Comparison of ENCODE assay signal across 2 cellular contexts in the genomic region with DNA sequence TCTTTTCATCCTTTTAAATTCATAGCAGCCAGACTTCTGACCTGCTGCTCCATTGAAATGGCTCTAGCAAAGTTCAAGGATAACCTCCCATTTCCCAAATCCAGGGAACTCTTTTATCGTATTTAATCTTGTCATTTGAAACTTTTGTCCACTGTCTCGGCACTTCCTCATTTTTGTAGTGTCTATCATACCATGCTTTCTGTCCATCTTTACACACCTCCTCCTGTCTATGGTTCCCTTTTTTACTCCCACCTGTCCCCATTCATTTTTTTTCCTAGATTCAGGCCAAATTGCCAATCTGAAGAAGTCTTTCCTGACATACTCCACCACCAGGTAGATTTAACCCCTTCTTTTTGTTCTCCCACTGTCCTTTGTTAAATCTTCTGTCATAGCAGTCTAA.
TF ChIP-seq lines count a peak whose summit lies in the region.

No MANE protein-coding gene starts in this region.

TF ChIP-seq in GM12891, 5 proteins besides CTCF, POLR2A, EP300 and RAD21:
- TF ChIP-seq POU2F2 (IDR thresholded peaks at IDR 0.05; ENCODE audit: low read depth, low read length) (no peak), SPI1 (IDR thresholded peaks at IDR 0.05; ENCODE audit: low read depth, low read length) (peak; percentile 90), PAX5 (IDR thresholded peaks at IDR 0.05; ENCODE audit: insufficient read depth, low read length, severe bottlenecking) (no peak), POLR2AphosphoS5 (IDR thresholded peaks at IDR 0.05; ENCODE audit: low read depth, low read length) (no peak), TAF1 (IDR thresholded peaks at IDR 0.05; ENCODE audit: low read depth, low read length) (no peak)

TF ChIP-seq in K562, 482 proteins besides CTCF, POLR2A, EP300 and RAD21 (continues in another document):
- TF ChIP-seq EGR1 (conservative IDR thresholded peaks at IDR 0.05) (no peak), NFATC3 (IDR thresholded peaks at IDR 0.05) (no peak), PYGO2 (tag; IDR thresholded peaks at IDR 0.05) (no peak), PTRF (tag; IDR thresholded peaks at IDR 0.05) (no peak), L3MBTL2 (IDR thresholded peaks at IDR 0.05) (no peak), ZNF75A (CRISPR knock-in tag; IDR thresholded peaks at IDR 0.05) (no peak), SAFB2 (IDR thresholded peaks at IDR 0.05; ENCODE audit: borderline replicate concordance, low read depth, low read length, severe bottlenecking) (no peak), ZNF253 (CRISPR knock-in tag; conservative IDR thresholded peaks at IDR 0.05) (no peak), TRIM24 (IDR thresholded peaks at IDR 0.05) (no peak), CHCHD3 (CRISPR knock-in tag; IDR thresholded peaks at IDR 0.05) (no peak), ZNF354B (CRISPR knock-in tag; IDR thresholded peaks at IDR 0.05) (no peak), ZNF23 (CRISPR knock-in tag; IDR thresholded peaks at IDR 0.05) (no peak), MTA3 (IDR thresholded peaks at IDR 0.05; ENCODE audit: borderline replicate concordance) (no peak), FOXK1 (CRISPR knock-in tag; IDR thresholded peaks at IDR 0.05; ENCODE audit: borderline replicate concordance) (no peak), TEAD4 (IDR thresholded peaks at IDR 0.05; ENCODE audit: low read length) (peak; percentile 13; the same call in 1 of the 2 replicates), TEAD4 (CRISPR knock-in tag; IDR thresholded peaks at IDR 0.05; ENCODE audit: borderline replicate concordance) (no peak), ZNF584 (CRISPR knock-in tag; IDR thresholded peaks at IDR 0.05; ENCODE audit: low read depth) (no peak), KDM2B (CRISPR knock-in tag; IDR thresholded peaks at IDR 0.05) (no peak), PHB2 (IDR thresholded peaks at IDR 0.05; ENCODE audit: low read depth) (no peak)
- TF ChIP-seq, protein P1, sequence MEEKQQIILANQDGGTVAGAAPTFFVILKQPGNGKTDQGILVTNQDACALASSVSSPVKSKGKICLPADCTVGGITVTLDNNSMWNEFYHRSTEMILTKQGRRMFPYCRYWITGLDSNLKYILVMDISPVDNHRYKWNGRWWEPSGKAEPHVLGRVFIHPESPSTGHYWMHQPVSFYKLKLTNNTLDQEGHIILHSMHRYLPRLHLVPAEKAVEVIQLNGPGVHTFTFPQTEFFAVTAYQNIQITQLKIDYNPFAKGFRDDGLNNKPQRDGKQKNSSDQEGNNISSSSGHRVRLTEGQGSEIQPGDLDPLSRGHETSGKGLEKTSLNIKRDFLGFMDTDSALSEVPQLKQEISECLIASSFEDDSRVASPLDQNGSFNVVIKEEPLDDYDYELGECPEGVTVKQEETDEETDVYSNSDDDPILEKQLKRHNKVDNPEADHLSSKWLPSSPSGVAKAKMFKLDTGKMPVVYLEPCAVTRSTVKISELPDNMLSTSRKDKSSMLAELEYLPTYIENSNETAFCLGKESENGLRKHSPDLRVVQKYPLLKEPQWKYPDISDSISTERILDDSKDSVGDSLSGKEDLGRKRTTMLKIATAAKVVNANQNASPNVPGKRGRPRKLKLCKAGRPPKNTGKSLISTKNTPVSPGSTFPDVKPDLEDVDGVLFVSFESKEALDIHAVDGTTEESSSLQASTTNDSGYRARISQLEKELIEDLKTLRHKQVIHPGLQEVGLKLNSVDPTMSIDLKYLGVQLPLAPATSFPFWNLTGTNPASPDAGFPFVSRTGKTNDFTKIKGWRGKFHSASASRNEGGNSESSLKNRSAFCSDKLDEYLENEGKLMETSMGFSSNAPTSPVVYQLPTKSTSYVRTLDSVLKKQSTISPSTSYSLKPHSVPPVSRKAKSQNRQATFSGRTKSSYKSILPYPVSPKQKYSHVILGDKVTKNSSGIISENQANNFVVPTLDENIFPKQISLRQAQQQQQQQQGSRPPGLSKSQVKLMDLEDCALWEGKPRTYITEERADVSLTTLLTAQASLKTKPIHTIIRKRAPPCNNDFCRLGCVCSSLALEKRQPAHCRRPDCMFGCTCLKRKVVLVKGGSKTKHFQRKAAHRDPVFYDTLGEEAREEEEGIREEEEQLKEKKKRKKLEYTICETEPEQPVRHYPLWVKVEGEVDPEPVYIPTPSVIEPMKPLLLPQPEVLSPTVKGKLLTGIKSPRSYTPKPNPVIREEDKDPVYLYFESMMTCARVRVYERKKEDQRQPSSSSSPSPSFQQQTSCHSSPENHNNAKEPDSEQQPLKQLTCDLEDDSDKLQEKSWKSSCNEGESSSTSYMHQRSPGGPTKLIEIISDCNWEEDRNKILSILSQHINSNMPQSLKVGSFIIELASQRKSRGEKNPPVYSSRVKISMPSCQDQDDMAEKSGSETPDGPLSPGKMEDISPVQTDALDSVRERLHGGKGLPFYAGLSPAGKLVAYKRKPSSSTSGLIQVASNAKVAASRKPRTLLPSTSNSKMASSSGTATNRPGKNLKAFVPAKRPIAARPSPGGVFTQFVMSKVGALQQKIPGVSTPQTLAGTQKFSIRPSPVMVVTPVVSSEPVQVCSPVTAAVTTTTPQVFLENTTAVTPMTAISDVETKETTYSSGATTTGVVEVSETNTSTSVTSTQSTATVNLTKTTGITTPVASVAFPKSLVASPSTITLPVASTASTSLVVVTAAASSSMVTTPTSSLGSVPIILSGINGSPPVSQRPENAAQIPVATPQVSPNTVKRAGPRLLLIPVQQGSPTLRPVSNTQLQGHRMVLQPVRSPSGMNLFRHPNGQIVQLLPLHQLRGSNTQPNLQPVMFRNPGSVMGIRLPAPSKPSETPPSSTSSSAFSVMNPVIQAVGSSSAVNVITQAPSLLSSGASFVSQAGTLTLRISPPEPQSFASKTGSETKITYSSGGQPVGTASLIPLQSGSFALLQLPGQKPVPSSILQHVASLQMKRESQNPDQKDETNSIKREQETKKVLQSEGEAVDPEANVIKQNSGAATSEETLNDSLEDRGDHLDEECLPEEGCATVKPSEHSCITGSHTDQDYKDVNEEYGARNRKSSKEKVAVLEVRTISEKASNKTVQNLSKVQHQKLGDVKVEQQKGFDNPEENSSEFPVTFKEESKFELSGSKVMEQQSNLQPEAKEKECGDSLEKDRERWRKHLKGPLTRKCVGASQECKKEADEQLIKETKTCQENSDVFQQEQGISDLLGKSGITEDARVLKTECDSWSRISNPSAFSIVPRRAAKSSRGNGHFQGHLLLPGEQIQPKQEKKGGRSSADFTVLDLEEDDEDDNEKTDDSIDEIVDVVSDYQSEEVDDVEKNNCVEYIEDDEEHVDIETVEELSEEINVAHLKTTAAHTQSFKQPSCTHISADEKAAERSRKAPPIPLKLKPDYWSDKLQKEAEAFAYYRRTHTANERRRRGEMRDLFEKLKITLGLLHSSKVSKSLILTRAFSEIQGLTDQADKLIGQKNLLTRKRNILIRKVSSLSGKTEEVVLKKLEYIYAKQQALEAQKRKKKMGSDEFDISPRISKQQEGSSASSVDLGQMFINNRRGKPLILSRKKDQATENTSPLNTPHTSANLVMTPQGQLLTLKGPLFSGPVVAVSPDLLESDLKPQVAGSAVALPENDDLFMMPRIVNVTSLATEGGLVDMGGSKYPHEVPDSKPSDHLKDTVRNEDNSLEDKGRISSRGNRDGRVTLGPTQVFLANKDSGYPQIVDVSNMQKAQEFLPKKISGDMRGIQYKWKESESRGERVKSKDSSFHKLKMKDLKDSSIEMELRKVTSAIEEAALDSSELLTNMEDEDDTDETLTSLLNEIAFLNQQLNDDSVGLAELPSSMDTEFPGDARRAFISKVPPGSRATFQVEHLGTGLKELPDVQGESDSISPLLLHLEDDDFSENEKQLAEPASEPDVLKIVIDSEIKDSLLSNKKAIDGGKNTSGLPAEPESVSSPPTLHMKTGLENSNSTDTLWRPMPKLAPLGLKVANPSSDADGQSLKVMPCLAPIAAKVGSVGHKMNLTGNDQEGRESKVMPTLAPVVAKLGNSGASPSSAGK (IDR thresholded peaks at IDR 0.05), result no peak
- TF ChIP-seq, protein P2, sequence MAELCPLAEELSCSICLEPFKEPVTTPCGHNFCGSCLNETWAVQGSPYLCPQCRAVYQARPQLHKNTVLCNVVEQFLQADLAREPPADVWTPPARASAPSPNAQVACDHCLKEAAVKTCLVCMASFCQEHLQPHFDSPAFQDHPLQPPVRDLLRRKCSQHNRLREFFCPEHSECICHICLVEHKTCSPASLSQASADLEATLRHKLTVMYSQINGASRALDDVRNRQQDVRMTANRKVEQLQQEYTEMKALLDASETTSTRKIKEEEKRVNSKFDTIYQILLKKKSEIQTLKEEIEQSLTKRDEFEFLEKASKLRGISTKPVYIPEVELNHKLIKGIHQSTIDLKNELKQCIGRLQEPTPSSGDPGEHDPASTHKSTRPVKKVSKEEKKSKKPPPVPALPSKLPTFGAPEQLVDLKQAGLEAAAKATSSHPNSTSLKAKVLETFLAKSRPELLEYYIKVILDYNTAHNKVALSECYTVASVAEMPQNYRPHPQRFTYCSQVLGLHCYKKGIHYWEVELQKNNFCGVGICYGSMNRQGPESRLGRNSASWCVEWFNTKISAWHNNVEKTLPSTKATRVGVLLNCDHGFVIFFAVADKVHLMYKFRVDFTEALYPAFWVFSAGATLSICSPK (IDR thresholded peaks at IDR 0.05; ENCODE audit: borderline replicate concordance), result no peak
- TF ChIP-seq, protein P3, sequence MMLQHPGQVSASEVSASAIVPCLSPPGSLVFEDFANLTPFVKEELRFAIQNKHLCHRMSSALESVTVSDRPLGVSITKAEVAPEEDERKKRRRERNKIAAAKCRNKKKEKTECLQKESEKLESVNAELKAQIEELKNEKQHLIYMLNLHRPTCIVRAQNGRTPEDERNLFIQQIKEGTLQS (IDR thresholded peaks at IDR 0.05), result no peak
- TF ChIP-seq, protein P3 (CRISPR knock-in tag; conservative IDR thresholded peaks at IDR 0.05), result no peak
- TF ChIP-seq, protein P4, sequence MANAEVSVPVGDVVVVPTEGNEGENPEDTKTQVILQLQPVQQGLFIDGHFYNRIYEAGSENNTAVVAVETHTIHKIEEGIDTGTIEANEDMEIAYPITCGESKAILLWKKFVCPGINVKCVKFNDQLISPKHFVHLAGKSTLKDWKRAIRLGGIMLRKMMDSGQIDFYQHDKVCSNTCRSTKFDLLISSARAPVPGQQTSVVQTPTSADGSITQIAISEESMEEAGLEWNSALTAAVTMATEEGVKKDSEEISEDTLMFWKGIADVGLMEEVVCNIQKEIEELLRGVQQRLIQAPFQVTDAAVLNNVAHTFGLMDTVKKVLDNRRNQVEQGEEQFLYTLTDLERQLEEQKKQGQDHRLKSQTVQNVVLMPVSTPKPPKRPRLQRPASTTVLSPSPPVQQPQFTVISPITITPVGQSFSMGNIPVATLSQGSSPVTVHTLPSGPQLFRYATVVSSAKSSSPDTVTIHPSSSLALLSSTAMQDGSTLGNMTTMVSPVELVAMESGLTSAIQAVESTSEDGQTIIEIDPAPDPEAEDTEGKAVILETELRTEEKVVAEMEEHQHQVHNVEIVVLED (CRISPR knock-in tag; IDR thresholded peaks at IDR 0.05), result no peak
- TF ChIP-seq, protein P5, sequence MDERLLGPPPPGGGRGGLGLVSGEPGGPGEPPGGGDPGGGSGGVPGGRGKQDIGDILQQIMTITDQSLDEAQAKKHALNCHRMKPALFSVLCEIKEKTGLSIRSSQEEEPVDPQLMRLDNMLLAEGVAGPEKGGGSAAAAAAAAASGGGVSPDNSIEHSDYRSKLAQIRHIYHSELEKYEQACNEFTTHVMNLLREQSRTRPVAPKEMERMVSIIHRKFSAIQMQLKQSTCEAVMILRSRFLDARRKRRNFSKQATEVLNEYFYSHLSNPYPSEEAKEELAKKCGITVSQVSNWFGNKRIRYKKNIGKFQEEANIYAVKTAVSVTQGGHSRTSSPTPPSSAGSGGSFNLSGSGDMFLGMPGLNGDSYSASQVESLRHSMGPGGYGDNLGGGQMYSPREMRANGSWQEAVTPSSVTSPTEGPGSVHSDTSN (CRISPR knock-in tag; IDR thresholded peaks at IDR 0.05; ENCODE audit: low read depth), result no peak
- TF ChIP-seq, protein P5 (tag; conservative IDR thresholded peaks at IDR 0.05; ENCODE audit: low read depth), result peak; percentile 22; the same call in 1 of the 2 replicates
